In genomic region chr9:121822093-121823085, GRCh38 we compare ENCODE assay signal across 1 cellular context.
TF ChIP-seq lines count a peak whose summit lies in the region.

No MANE protein-coding gene starts in this region.

TF ChIP-seq in H1, 55 proteins besides CTCF, POLR2A, EP300 and RAD21 (continued from another document):
- TF ChIP-seq, protein P1, sequence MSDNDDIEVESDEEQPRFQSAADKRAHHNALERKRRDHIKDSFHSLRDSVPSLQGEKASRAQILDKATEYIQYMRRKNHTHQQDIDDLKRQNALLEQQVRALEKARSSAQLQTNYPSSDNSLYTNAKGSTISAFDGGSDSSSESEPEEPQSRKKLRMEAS (IDR thresholded peaks at IDR 0.05) = no peak
- no peak for TF ChIP-seq POU5F1 (IDR thresholded peaks at IDR 0.05; ENCODE audit: low read depth, low read length)
- no peak for TF ChIP-seq MAFK (IDR thresholded peaks at IDR 0.05; ENCODE audit: low read depth, low read length)
- no peak for TF ChIP-seq GABPA (IDR thresholded peaks at IDR 0.05; ENCODE audit: borderline replicate concordance, insufficient read depth, low read length)
- no peak for TF ChIP-seq TCF12 (IDR thresholded peaks at IDR 0.05; ENCODE audit: low read depth, low read length)
- no peak for TF ChIP-seq HDAC6 (IDR thresholded peaks at IDR 0.05; ENCODE audit: low read depth, low read length)
